ENCODE assay signal across 9 cellular contexts in genomic region chr12:96132819-96133218, GRCh38.
DNase-seq lines count a peak whose midpoint lies in the region; ATAC-seq and TF ChIP-seq lines count a peak whose summit lies in the region.
"Had no signal": no experiment of that assay in that cellular context is flagged by ENCODE, and none has a peak within 500 bp of the region (broad histone marks: within the 10 kb centered on the region; RNA-seq: fewer than 3 reads in every experiment).

No MANE protein-coding gene starts in this region.

- intact Hi-C loops in activated CD8-positive, alpha-beta T cell treated with anti-CD3 and anti-CD28 coated beads for 36 hours (cut with micrococcal nuclease), result no loop called here

- no peaks in the 10 kb centered on the region for H3F3A ChIP-seq in Loucy (ENCODE audit: low read depth)

- H3K9me3 Mint-ChIP-seq in activated CD8-positive, alpha-beta T cell treated with anti-CD3 and anti-CD28 coated beads for 36 hours, result no peaks in the 10 kb centered on the region
- no peaks in the 10 kb centered on the region for H3K9me3 Mint-ChIP-seq in neural crest cell

- H3K9me3 ChIP-seq in Loucy (ENCODE audit: insufficient read depth, low read depth, low read length), result no peaks in the 10 kb centered on the region

- CTCF ChIA-PET in activated CD8-positive, alpha-beta T cell treated with anti-CD3 and anti-CD28 coated beads for 36 hours (lab: Charles Lee), result interaction anchor here (0.9 to 1.2 kb wide), 4 partner anchors 10 to 83 kb away, joined by 3 to 5 read pairs (median 4); no protein-coding TSS in a partner anchor

- H3K4me2 ChIP-seq in Loucy (ENCODE audit: low read depth, low read length, poor library complexity, severe bottlenecking), result no peak overlapping the region

- DNase-seq in NCI-H748 (lab: John Stamatoyannopoulos, UW; ENCODE audit: unreplicated experiment), result peak; percentile 22
- DNase-seq in NCI-H748 treated with DMSO at 0.1 percent for 48 hours (lab: John Stamatoyannopoulos, UW), result no peak
- DNase-seq in activated CD8-positive, alpha-beta T cell treated with anti-CD3 and anti-CD28 coated beads for 36 hours, result peak; percentile 37
- DNase-seq in neural crest cell (ENCODE audit: low read depth, low spot score), result no peak
- no peak for DNase-seq in GM13976 (ENCODE audit: low spot score)
- no peak for DNase-seq in H7
- DNase-seq in ACHN, result no peak
- DNase-seq: retina had no signal

- H3K27me3 ChIP-seq in Loucy (ENCODE audit: insufficient read depth, low read length, poor library complexity, severe bottlenecking) (no peaks in the 10 kb centered on the region), H7 (ENCODE audit: control insufficient read depth, insufficient read depth, low read length) (no peaks in the 10 kb centered on the region)

- in situ Hi-C loops in GM13976 (cut with MboI; ENCODE audit: low sequenced_read_pairs, unreplicated experiment) (no loop called here), ACHN (cut with HindIII; ENCODE audit: low pct_ligation_motif_present, low pct_unique_long_range_greater_than_20kb, low sequenced_read_pairs) (no loop called here)

- H3K36me3 ChIP-seq in Loucy (ENCODE audit: insufficient read depth, low read length), result no peaks in the 10 kb centered on the region
- no peaks in the 10 kb centered on the region for H3K36me3 ChIP-seq in H7 (replicated peaks; ENCODE audit: control insufficient read depth, insufficient read depth, low read length)

- H2AFZ ChIP-seq in Loucy (ENCODE audit: low read length), result no peak overlapping the region

- no peaks in the 10 kb centered on the region for H3K79me2 ChIP-seq in Loucy (ENCODE audit: insufficient read depth, low read length)

- TF ChIP-seq CTCF in Loucy (conservative IDR thresholded peaks at IDR 0.05; ENCODE audit: low read length) (peak; percentile 78), neural crest cell (conservative IDR thresholded peaks at IDR 0.05) (peak; percentile 23), GM13976 (IDR thresholded peaks at IDR 0.05; ENCODE audit: borderline replicate concordance, control extremely low read depth, extremely low read depth, insufficient read depth, missing control alignments) (no peak)
- no peak for TF ChIP-seq CTCF in activated CD8-positive, alpha-beta T cell treated with anti-CD3 and anti-CD28 coated beads for 36 hours (IDR thresholded peaks at IDR 0.05)

- H4K20me1 ChIP-seq in Loucy (ENCODE audit: insufficient read depth, low read length, poor library complexity, severe bottlenecking), result no peaks in the 10 kb centered on the region

- POLR2A ChIA-PET in activated CD8-positive, alpha-beta T cell treated with anti-CD3 and anti-CD28 coated beads for 36 hours (lab: Charles Lee), result no interaction called here

- no peak overlapping the region for H3K4me3 Mint-ChIP-seq in activated CD8-positive, alpha-beta T cell treated with anti-CD3 and anti-CD28 coated beads for 36 hours
- no peak overlapping the region for H3K4me3 Mint-ChIP-seq in neural crest cell

- H3K27ac Mint-ChIP-seq in activated CD8-positive, alpha-beta T cell treated with anti-CD3 and anti-CD28 coated beads for 36 hours, result no peak overlapping the region
- no peak overlapping the region for H3K27ac Mint-ChIP-seq in neural crest cell (ENCODE audit: unreplicated experiment)

- H3K27me3 Mint-ChIP-seq in activated CD8-positive, alpha-beta T cell treated with anti-CD3 and anti-CD28 coated beads for 36 hours, result peaks cover 4% of the 10 kb centered on the region
- peaks cover 3% of the 10 kb centered on the region for H3K27me3 Mint-ChIP-seq in neural crest cell (ENCODE audit: low read depth)

- peaks cover 24% of the 10 kb centered on the region for H3K4me1 Mint-ChIP-seq in activated CD8-positive, alpha-beta T cell treated with anti-CD3 and anti-CD28 coated beads for 36 hours (ENCODE audit: low read depth)
- H3K4me1 Mint-ChIP-seq in neural crest cell, result peaks cover 7% of the 10 kb centered on the region

- H3K4me3 ChIP-seq in Loucy (ENCODE audit: low read length, poor library complexity, severe bottlenecking) (no peak overlapping the region), H7 (ENCODE audit: insufficient read depth, low read depth, low read length) (no peak overlapping the region)

- peaks cover 4% of the 10 kb centered on the region for H3K4me1 ChIP-seq in Loucy (ENCODE audit: insufficient read depth, low read length, poor library complexity, severe bottlenecking)

- H3K36me3 Mint-ChIP-seq in activated CD8-positive, alpha-beta T cell treated with anti-CD3 and anti-CD28 coated beads for 36 hours (ENCODE audit: low read depth), result no peaks in the 10 kb centered on the region
- H3K36me3 Mint-ChIP-seq in neural crest cell (ENCODE audit: low read depth), result no peaks in the 10 kb centered on the region

- no peak overlapping the region for H3K9ac ChIP-seq in Loucy (ENCODE audit: low read depth, low read length, poor library complexity, severe bottlenecking)

- H3K9me2 ChIP-seq in Loucy (replicated peaks; ENCODE audit: low read depth, low read length), result no peaks in the 10 kb centered on the region

- no peak for ATAC-seq in activated CD8-positive, alpha-beta T cell treated with anti-CD3 and anti-CD28 coated beads for 36 hours

Comparison
In these comparisons a context has a peak if more than half of its experiments do, and no peak if none do; other contexts are left out.
1. DNase-seq: peak in NCI-H748 (single experiment) and activated CD8-positive, alpha-beta T cell treated with anti-CD3 and anti-CD28 coated beads for 36 hours (single experiment); none in NCI-H748 treated with DMSO at 0.1 percent for 48 hours (single experiment), neural crest cell (single experiment), GM13976 (single experiment), H7 (single experiment) and ACHN (single experiment).
2. CTCF ChIP-seq: peak in Loucy (single experiment) and neural crest cell (single experiment); none in activated CD8-positive, alpha-beta T cell treated with anti-CD3 and anti-CD28 coated beads for 36 hours (single experiment) and GM13976 (single experiment).